ENCODE assay signal across 26 cellular contexts in the genomic region with DNA sequence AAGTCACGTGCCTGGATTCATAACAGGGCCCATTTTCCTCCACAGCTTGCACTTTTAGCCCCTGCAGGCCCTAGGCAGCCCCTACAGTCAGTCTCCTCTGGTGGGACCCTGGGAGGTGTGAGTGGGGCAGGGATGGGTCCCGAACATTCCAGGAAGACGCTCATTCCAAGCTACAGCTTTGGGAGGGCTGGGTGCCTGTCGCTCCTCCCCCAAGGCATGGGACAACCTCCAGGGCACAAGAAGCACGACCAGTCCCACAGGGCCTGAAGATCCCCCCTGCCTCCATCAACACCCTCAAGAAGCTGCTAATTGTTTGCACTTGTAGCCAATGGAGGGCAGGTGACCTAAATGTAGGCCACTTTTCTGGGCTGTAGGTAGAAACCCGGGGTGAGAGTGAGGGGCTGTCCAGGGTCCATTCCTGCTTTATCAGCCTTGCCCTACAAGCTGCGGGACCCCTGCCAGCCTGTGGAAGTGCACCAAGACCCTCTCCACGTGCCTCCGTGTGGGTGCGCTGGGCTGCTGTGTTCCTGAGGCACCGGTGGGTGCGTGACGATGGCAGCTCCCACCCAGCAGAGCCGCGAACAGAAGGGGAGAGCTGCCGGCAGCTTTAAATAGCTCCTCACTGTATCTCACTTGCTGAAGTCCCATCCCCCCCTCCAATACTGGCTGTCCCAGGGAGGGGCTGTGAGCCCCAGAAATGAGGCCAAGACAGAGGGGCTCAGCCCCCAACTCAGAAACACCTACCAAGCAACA.
"Had no signal": no experiment of that assay in that cellular context is flagged by ENCODE, and none has a peak within 500 bp of the region (broad histone marks: within the 10 kb centered on the region; RNA-seq: fewer than 3 reads in every experiment).

No MANE protein-coding gene starts in this region.

- H3K27me3 ChIP-seq: cardiac muscle cell, Peyer's patch, SJCRH30 had no signal

- H3K36me3 Mint-ChIP-seq: activated naive CD4-positive, alpha-beta T cell treated with anti-CD3 and anti-CD28 coated beads, Interleukin-2, amount 50 U/mL, for 72 hours had no signal

- H3K36me3 ChIP-seq: brain microvascular endothelial cell, cardiac muscle cell, Peyer's patch, SJCRH30, WERI-Rb-1 had no signal

- H3K9me3 Mint-ChIP-seq: activated naive CD4-positive, alpha-beta T cell treated with anti-CD3 and anti-CD28 coated beads, Interleukin-2, amount 50 U/mL, for 72 hours; activated T-cell treated with anti-CD3 and anti-CD28 coated beads, Interleukin-2, amount 50 U/mL, for 24 hours; activated T-helper 1 cell treated with anti-CD3 and anti-CD28 coated beads, Interleukin-12 subunit alpha, Interleukin-12 subunit beta, Interleukin-2, Interleukin-4 antibody, amounts not matched to agents 30 ng/mL and 10 ng/mL and 1 ng/mL, durations not matched to agents 14 hours and 24 hours and 36 hours had no signal

- H3K4me3 Mint-ChIP-seq: activated CD8-positive, alpha-beta T cell treated with anti-CD3 and anti-CD28 coated beads, Interleukin-2, amount 10 ng/mL, durations not matched to agents 7 days and 5 days; activated T-cell treated with anti-CD3 and anti-CD28 coated beads, Interleukin-2, amount 50 U/mL, for 24 hours; activated T-helper 1 cell treated with anti-CD3 and anti-CD28 coated beads, Interleukin-12 subunit alpha, Interleukin-12 subunit beta, Interleukin-2, Interleukin-4 antibody, amounts not matched to agents 30 ng/mL and 10 ng/mL and 1 ng/mL, durations not matched to agents 14 hours and 24 hours and 36 hours had no signal

- H3K27ac Mint-ChIP-seq: activated CD8-positive, alpha-beta T cell treated with anti-CD3 and anti-CD28 coated beads, Interleukin-2, amount 10 ng/mL, durations not matched to agents 7 days and 5 days; activated T-cell treated with anti-CD3 and anti-CD28 coated beads, Interleukin-2, amount 50 U/mL, for 24 hours; activated T-helper 1 cell treated with anti-CD3 and anti-CD28 coated beads, Interleukin-12 subunit alpha, Interleukin-12 subunit beta, Interleukin-2, Interleukin-4 antibody, amounts not matched to agents 30 ng/mL and 10 ng/mL and 1 ng/mL, durations not matched to agents 14 hours and 24 hours and 36 hours had no signal

- ATAC-seq: activated CD4-positive, CD25-positive, alpha-beta regulatory T cell treated with anti-CD3 and anti-CD28 coated beads, Interleukin-2, amount 50 U/mL, for 24 hours; activated CD8-positive, alpha-beta T cell treated with anti-CD3 and anti-CD28 coated beads, Interleukin-2, amount 10 ng/mL, durations not matched to agents 7 days and 5 days; activated naive CD4-positive, alpha-beta T cell treated with anti-CD3 and anti-CD28 coated beads, Interleukin-2, amount 50 U/mL, for 72 hours had no signal

- H3K27ac ChIP-seq: brain microvascular endothelial cell, cardiac muscle cell, Peyer's patch, RWPE1, SJCRH30, WERI-Rb-1 had no signal

- H3K4me3 ChIP-seq: cardiac muscle cell, Peyer's patch, SJCRH30 had no signal

- DNase-seq: activated CD4-positive, alpha-beta T cell treated with anti-CD3 and anti-CD28 coated beads for 48 hours; activated CD4-positive, alpha-beta T cell treated with anti-CD3 and anti-CD28 coated beads, Interleukin-2, amount 50 U/mL, for 4 hours; activated CD8-positive, alpha-beta memory T cell treated with anti-CD3 and anti-CD28 coated beads, Interleukin-2, amount 50 U/mL, for 48 hours; activated CD8-positive, alpha-beta T cell treated with anti-CD3 and anti-CD28 coated beads, Interleukin-2, amount 10 ng/mL, durations not matched to agents 7 days and 5 days; activated effector memory CD4-positive, alpha-beta T cell treated with anti-CD3 and anti-CD28 coated beads, Interleukin-2, amount 50 U/mL, for 16 hours; activated naive CD4-positive, alpha-beta T cell treated with Interleukin-2 at 50 U/mL for 16 hours; activated T-cell treated with anti-CD3 and anti-CD28 coated beads, Interleukin-2, amount 50 U/mL, for 24 hours; brain microvascular endothelial cell; KG1; NCI-H1105; NCI-H1436; NCI-H1694 treated with DMSO at 0.1 percent for 48 hours; NCI-H2029 treated with DMSO at 0.1 percent for 48 hours; NCI-H510A treated with DMSO at 0.1 percent for 48 hours; NCI-H69; Peyer's patch; Right ventricle myocardium superior; SJCRH30; SK-N-SH; T-helper 1 cell; WERI-Rb-1 had no signal
